Comparison of ENCODE assay signal across 20 cellular contexts in genomic region chr2:235267251-235267650, GRCh38.
"Had no signal": no experiment of that assay in that cellular context is flagged by ENCODE, and none has a peak within 500 bp of the region (broad histone marks: within the 10 kb centered on the region; RNA-seq: fewer than 3 reads in every experiment).

No MANE protein-coding gene starts in this region.

- H3K4me3 ChIP-seq: lung, testis, upper lobe of left lung had no signal

- DNase-seq: activated CD4-positive, alpha-beta T cell treated with anti-CD3 and anti-CD28 coated beads, Interleukin-2, amount 50 U/mL, for 4 hours; activated CD8-positive, alpha-beta memory T cell treated with anti-CD3 and anti-CD28 coated beads for 24 hours; activated CD8-positive, alpha-beta memory T cell treated with anti-CD3 and anti-CD28 coated beads, Interleukin-2, amount 50 U/mL, for 4 hours; activated T-cell treated with anti-CD3 and anti-CD28 coated beads, Interleukin-2, amount 50 U/mL, for 24 hours; aorta; dermis blood vessel endothelial cell; effector CD8-positive, alpha-beta T cell; immature natural killer cell; naive thymus-derived CD8-positive, alpha-beta T cell; posterior cingulate gyrus; stimulated activated CD4-positive, alpha-beta T cell treated with anti-CD3 and anti-CD28 coated beads, Interleukin-4, amount 100 ng/mL, for 1 hour; stimulated activated naive CD4-positive, alpha-beta T cell; T-helper 9 cell; testis; upper lobe of left lung had no signal

- H3K4me3 Mint-ChIP-seq: activated T-cell treated with anti-CD3 and anti-CD28 coated beads, Interleukin-2, amount 50 U/mL, for 24 hours; activated T-helper 17 cell treated with anti-CD3 and anti-CD28 coated beads, Interleukin-2, amount 50 U/mL, for 72 hours; brain; WTC11 had no signal

- H3K9me3 ChIP-seq: testis, upper lobe of left lung had no signal

- H3K4me1 ChIP-seq: testis had no signal

- H3K27me3 ChIP-seq: testis, upper lobe of left lung had no signal

- H3K36me3 ChIP-seq: upper lobe of left lung had no signal

- H3K36me3 Mint-ChIP-seq: activated naive CD4-positive, alpha-beta T cell treated with anti-CD3 and anti-CD28 coated beads, Interleukin-2, amount 50 U/mL, for 72 hours; brain; naive thymus-derived CD8-positive, alpha-beta T cell; WTC11 had no signal

- H3K27ac ChIP-seq: testis had no signal

- H3K27ac Mint-ChIP-seq: activated naive CD4-positive, alpha-beta T cell treated with anti-CD3 and anti-CD28 coated beads, Interleukin-2, amount 50 U/mL, for 72 hours; activated T-cell treated with anti-CD3 and anti-CD28 coated beads, Interleukin-2, amount 50 U/mL, for 24 hours; activated T-helper 17 cell treated with anti-CD3 and anti-CD28 coated beads, Interleukin-2, amount 50 U/mL, for 72 hours; immature natural killer cell; WTC11 had no signal

- H3K9me3 Mint-ChIP-seq: activated T-cell treated with anti-CD3 and anti-CD28 coated beads, Interleukin-2, amount 50 U/mL, for 24 hours; activated T-helper 17 cell treated with anti-CD3 and anti-CD28 coated beads, Interleukin-2, amount 50 U/mL, for 72 hours; WTC11 had no signal
